27 cellular contexts compared by ENCODE assay signal in genomic region chr5:132808448-132808847, GRCh38. TPM values are rescaled to one million over a fixed set of nuclear protein-coding genes. Genes with fewer than 3 reads are reported as not detected.
A peak's percentile ranks its signal among the peaks of the same experiment; 100 is the strongest.
DNase-seq lines count a peak whose midpoint lies in the region; ATAC-seq, FAIRE-seq and TF ChIP-seq lines count a peak whose summit lies in the region.
"Had no signal": no experiment of that assay in that cellular context is flagged by ENCODE, and none has a peak within 500 bp of the region (broad histone marks: within the 10 kb centered on the region; RNA-seq: fewer than 3 reads in every experiment).

No MANE protein-coding gene starts in this region.

- H3K4me2 ChIP-seq in HepG2 (ENCODE audit: low read depth, low read length) (peak overlapping the region; percentile 52), smooth muscle cell (no peak overlapping the region), PC-9 (no peak overlapping the region)
- H3K4me2 ChIP-seq: SK-N-SH had no signal

- TF ChIP-seq CTCF in 22Rv1 (IDR thresholded peaks at IDR 0.05), result no peak
- TF ChIP-seq CTCF in HepG2 (CRISPR knock-in tag; IDR thresholded peaks at IDR 0.05), result no peak
- TF ChIP-seq CTCF in smooth muscle cell (IDR thresholded peaks at IDR 0.05; ENCODE audit: borderline replicate concordance, insufficient read depth, poor library complexity, severe bottlenecking), result no peak
- TF ChIP-seq CTCF in adrenal gland (IDR thresholded peaks at IDR 0.05), result no peak
- TF ChIP-seq CTCF in PC-9 (conservative IDR thresholded peaks at IDR 0.05), result no peak

- WGBS in HepG2 (ENCODE audit: low lambda C conversion rate), result 0% methylated on average over 2 of the region's 2 CpGs
- WGBS in smooth muscle cell (ENCODE audit: low lambda C conversion rate), result 19% methylated on average over 2 of the region's 2 CpGs
- 41 to 58% (median 45%) methylated on average over 2 of the region's 2 CpGs for WGBS in adrenal gland, 4 donors

- ATAC-seq in HepG2 (peak; percentile 18; the same call in 2 of the 3 replicates), GM21515 (IDR thresholded peaks at IDR 0.05; ENCODE audit: unreplicated experiment) (no peak)
- ATAC-seq: CD8-positive, alpha-beta T cell had no signal

- no peaks in the 10 kb centered on the region for H3K9me3 ChIP-seq in HepG2 (ENCODE audit: low read length)
- no peaks in the 10 kb centered on the region for H3K9me3 ChIP-seq in smooth muscle cell (replicated peaks; ENCODE audit: low read depth)
- H3K9me3 ChIP-seq in adrenal gland (replicated peaks in 1 of 3), result no peaks in the 10 kb centered on the region
- no peaks in the 10 kb centered on the region for H3K9me3 ChIP-seq in PC-9 (ENCODE audit: insufficient read depth, low read depth)
- H3K9me3 ChIP-seq: SK-N-SH had no signal

- peaks cover 12% of the 10 kb centered on the region for H3K79me2 ChIP-seq in HepG2 (ENCODE audit: insufficient read depth, low read length)
- no peaks in the 10 kb centered on the region for H3K79me2 ChIP-seq in smooth muscle cell (ENCODE audit: low read depth)
- no peaks in the 10 kb centered on the region for H3K79me2 ChIP-seq in PC-9 (ENCODE audit: low read depth)

- in situ Hi-C loops in HepG2 (cut with HindIII; ENCODE audit: extremely low pct_ligation_motif_present, low pct_unique_long_range_greater_than_20kb), result no loop called here

- no peaks in the 10 kb centered on the region for H4K20me1 ChIP-seq in HepG2 (ENCODE audit: insufficient read depth, low read length)
- H4K20me1 ChIP-seq in smooth muscle cell (ENCODE audit: low read depth), result no peaks in the 10 kb centered on the region
- H4K20me1 ChIP-seq in PC-9 (ENCODE audit: insufficient read depth), result no peaks in the 10 kb centered on the region

- H3K9ac ChIP-seq in HepG2 (ENCODE audit: insufficient read depth, low read depth, low read length) (peak overlapping the region; percentile 27; the same call in 1 of the 2 replicates), smooth muscle cell (ENCODE audit: low read depth) (no peak overlapping the region)
- H3K9ac ChIP-seq: GM23248, SK-N-SH had no signal

- CTCF ChIA-PET in HepG2 (lab: Yijun Ruan, JAX; ENCODE audit: low intra/inter-chr PET ratio, low total read pairs) (interaction anchor here (2.6 kb wide), 1 partner anchor 12 kb away, joined by 54 read pairs; no protein-coding TSS in a partner anchor), PC-9 (lab: Charles Lee) (no interaction called here)

- H3K27ac ChIP-seq in 22Rv1 (peak overlapping the region; percentile 67), cingulate gyrus (ENCODE audit: low read depth, low read length) (peak overlapping the region; percentile 23), HepG2 (ENCODE audit: extremely low read length, insufficient read depth, low read length) (peak overlapping the region; percentile 100), smooth muscle cell (ENCODE audit: low read depth) (no peak overlapping the region), caudate nucleus (ENCODE audit: low read depth, low read length) (no peak overlapping the region), adrenal gland (no peak overlapping the region), PC-9 (no peak overlapping the region)
- H3K27ac ChIP-seq: GM23248 had no signal

- intact Hi-C loops in HepG2 (cut with micrococcal nuclease; ENCODE audit: unreplicated experiment), result no loop called here
- intact Hi-C loops in adrenal gland (cut with DNase I), result no loop called here
- intact Hi-C loops in PC-9 (cut with micrococcal nuclease; ENCODE audit: unreplicated experiment), result no loop called here

- H3K4me3 ChIP-seq in HepG2 (replicated peaks in 1 of 3; ENCODE audit: insufficient read depth in 1 of 3, low read depth in 2 of 3, low read length in 3 of 3), result peak overlapping the region in 1 of 3 experiments; percentile 17; a peak in 1 of 6 replicates
- H3K4me3 ChIP-seq in smooth muscle cell, result no peak overlapping the region
- H3K4me3 ChIP-seq in adrenal gland, result no peak overlapping the region
- H3K4me3 ChIP-seq in PC-9, result no peak overlapping the region
- H3K4me3 ChIP-seq: GM23248, HAP-1 had no signal

- TF ChIP-seq EP300 in HepG2 (IDR thresholded peaks at IDR 0.05; ENCODE audit: low read depth in 2 of 2, low read length in 2 of 2) (no peak), HepG2 (CRISPR knock-in tag; IDR thresholded peaks at IDR 0.05; ENCODE audit: borderline replicate concordance) (no peak)

- no peak overlapping the region for H2AFZ ChIP-seq in HepG2 (ENCODE audit: low read length)
- peak overlapping the region; percentile 37 for H2AFZ ChIP-seq in smooth muscle cell (ENCODE audit: low read depth)
- no peak overlapping the region for H2AFZ ChIP-seq in PC-9
- H2AFZ ChIP-seq: GM23248 had no signal

- H3F3A ChIP-seq in smooth muscle cell (ENCODE audit: low read depth) (peaks cover 6% of the 10 kb centered on the region), PC-9 (ENCODE audit: insufficient read depth, low read depth) (no peaks in the 10 kb centered on the region)

- no peak for TF ChIP-seq RAD21 in HepG2 (CRISPR knock-in tag; IDR thresholded peaks at IDR 0.05)

- TF ChIP-seq POLR2A in HepG2 (IDR thresholded peaks at IDR 0.05; ENCODE audit: insufficient read depth in 1 of 2, low read depth in 2 of 2, low read length in 2 of 2) (no peak), adrenal gland (IDR thresholded peaks at IDR 0.05) (no peak)

- no TSS peak for BruUV-seq in HepG2 (replicated peaks; lab: Mats Ljungman, UMichigan)
- BruUV-seq in PC-9 (replicated peaks; lab: Mats Ljungman, UMichigan), result no TSS peak

- H3K9me2 ChIP-seq in PC-9 (ENCODE audit: insufficient read depth), result no peaks in the 10 kb centered on the region
- H3K9me2 ChIP-seq: SK-N-SH had no signal

- H3K4me1 ChIP-seq in HepG2 (ENCODE audit: insufficient read depth, low read length), result peaks cover 59% of the 10 kb centered on the region
- peaks cover 6% of the 10 kb centered on the region for H3K4me1 ChIP-seq in smooth muscle cell (ENCODE audit: low read depth)
- peaks cover 3 to 4% of the 10 kb centered on the region in 2 donors for H3K4me1 ChIP-seq in adrenal gland (replicated peaks in 1 of 2)
- H3K4me1 ChIP-seq in PC-9 (replicated peaks; ENCODE audit: insufficient read depth), result peaks cover 5% of the 10 kb centered on the region

- FAIRE-seq in HepG2 (lab: Jason Lieb, UNC), result peak; percentile 89
- FAIRE-seq: GM12891, HTR-8/SVneo had no signal

- DNase-seq in HepG2 (ENCODE audit: low spot score), result peak; percentile 65
- no peak for DNase-seq in smooth muscle cell (lab: John Stamatoyannopoulos, UW; ENCODE audit: unreplicated experiment)
- DNase-seq in caudate nucleus (lab: John Stamatoyannopoulos, UW), result no peak
- DNase-seq in adrenal gland, result no peak
- DNase-seq in PC-9, result no peak
- DNase-seq: AML-193; C1 segment of cervical spinal cord; CD8-positive, alpha-beta T cell; DND-41; GM23248; IMR-90; Karpas-422; NCI-H1694; NCI-H2081; NCI-H2171 treated with DMSO at 0.1 percent for 48 hours; RPMI8226; SHP77; SK-N-SH had no signal

- H3K27me3 ChIP-seq in HepG2 (ENCODE audit: control insufficient read depth in 1 of 2, insufficient read depth in 2 of 2, low read length in 2 of 2), result no peaks in the 10 kb centered on the region; a peak in 1 of 5 replicates
- peaks cover 24% of the 10 kb centered on the region for H3K27me3 ChIP-seq in smooth muscle cell (ENCODE audit: low read depth)
- peaks cover 11% of the 10 kb centered on the region for H3K27me3 ChIP-seq in adrenal gland
- no peaks in the 10 kb centered on the region for H3K27me3 ChIP-seq in PC-9 (ENCODE audit: insufficient read depth, low read depth)

- H3K36me3 ChIP-seq in HepG2 (replicated peaks in 1 of 2; ENCODE audit: control insufficient read depth in 1 of 2, insufficient read depth in 2 of 2, low read length in 2 of 2) (no peaks in the 10 kb centered on the region), smooth muscle cell (ENCODE audit: low read depth) (no peaks in the 10 kb centered on the region), adrenal gland (replicated peaks in 1 of 2) (no peaks in the 10 kb centered on the region), PC-9 (ENCODE audit: low read depth) (no peaks in the 10 kb centered on the region)
- H3K36me3 ChIP-seq: HAP-1 had no signal

- POLR2A ChIA-PET in HepG2 (lab: Yijun Ruan, JAX) (interaction anchor here (2.0 to 5.8 kb wide), 4 partner anchors 11 to 71 kb away, joined by 13 to 176 read pairs (median 36); partner anchors contain the start of genes KIF3A and SHROOM1), PC-9 (lab: Charles Lee; ENCODE audit: unreplicated experiment) (no interaction called here)

RNA-seq across cellular contexts. Expression of gene SOWAHA, which starts 4.7 kb away (rescaled TPM):
- 1.9 and 2.0 TPM in 2 replicates for total RNA-seq in HepG2 (2016; rRNA removed; fragmentation: Illumina TruSeq; extraction: Trizol)
- 0.35 and 0.40 TPM in 2 replicates for total RNA-seq in HepG2 (2016; cell fraction: cytosol; rRNA removed; fragmentation: Illumina TruSeq; extraction: Trizol; ENCODE audit: low read depth)
- 2.0 and 2.2 TPM in 2 replicates for total RNA-seq in HepG2 (2016; cell fraction: insoluble cytoplasmic fraction; rRNA removed; fragmentation: Illumina TruSeq; extraction: Trizol)
- 1.4 and 1.6 TPM in 2 replicates for total RNA-seq in HepG2 (2016; cell fraction: membrane; rRNA removed; fragmentation: Illumina TruSeq; extraction: Trizol)
- 1.1 and 1.6 TPM in 2 replicates for total RNA-seq in HepG2 (2016; cell fraction: nucleus; rRNA removed; fragmentation: Illumina TruSeq; extraction: Trizol)
- 0.82 and 0.95 TPM in 2 replicates for polyA plus RNA-seq in HepG2 (2011; rRNA removed)
- 0.88 and 1.0 TPM in 2 replicates for polyA plus RNA-seq in HepG2 (2011; cell fraction: cytosol; rRNA removed)
- polyA plus RNA-seq in HepG2 (2011; cell fraction: nucleus; rRNA removed), result 0.57 and 0.77 TPM in 2 replicates
- polyA plus RNA-seq in HepG2 (2012), result 0.73 and 0.79 TPM in 2 replicates
- 0.28 and 0.41 TPM in 2 replicates for polyA plus RNA-seq in HepG2 (2016; cell fraction: cytosol; fragmentation: Illumina TruSeq; extraction: Trizol; ENCODE audit: low read depth)
- polyA plus RNA-seq in HepG2 (2016; cell fraction: insoluble cytoplasmic fraction; fragmentation: Illumina TruSeq; extraction: Trizol; ENCODE audit: low read depth), result 2.7 and 2.9 TPM in 2 replicates
- 1.2 and 1.3 TPM in 2 replicates for polyA plus RNA-seq in HepG2 (2016; cell fraction: membrane; fragmentation: Illumina TruSeq; extraction: Trizol; ENCODE audit: low read depth)
- polyA plus RNA-seq in HepG2 (2016; cell fraction: nucleus; fragmentation: Illumina TruSeq; extraction: Trizol; ENCODE audit: insufficient read depth, low read depth), result 1.7 and 1.8 TPM in 2 replicates
- polyA minus RNA-seq in HepG2 (2011; rRNA and poly(A)+ RNA removed; ENCODE audit: low replicate concordance), result 2.2 TPM in 1 of 2 replicates, not detected in the other
- 0.49 and 1.1 TPM in 2 replicates for polyA minus RNA-seq in HepG2 (2011; cell fraction: cytosol; rRNA and poly(A)+ RNA removed)
- polyA minus RNA-seq in HepG2 (2011; cell fraction: nucleus; rRNA and poly(A)+ RNA removed), result 0.62 and 0.64 TPM in 2 replicates
- 1.5 and 2.2 TPM in 2 replicates for total RNA-seq in smooth muscle cell
- polyA plus RNA-seq in smooth muscle cell, result 0.43 and 0.71 TPM in 2 replicates
- 1 to 10 TPM in 2 of 8 donors, under 1 TPM in 3, not detected in 3; 0.16 to 1.8 (median 0.88) TPM for total RNA-seq in adrenal gland
- under 1 TPM; 0.17 to 0.90 (median 0.40) TPM for polyA plus RNA-seq in adrenal gland
- not detected in 2 replicates for total RNA-seq in PC-9 (2021)
- total RNA-seq: A172; CD8-positive, alpha-beta T cell; GM23248; IMR-90; MCF 10A had no signal
- polyA plus RNA-seq: AG04450, GM23248 had no signal

RNA-seq across cellular contexts. Expression of gene SHROOM1, which starts 22.0 kb away (rescaled TPM):
- total RNA-seq in HepG2 (2016; rRNA removed; fragmentation: Illumina TruSeq; extraction: Trizol) (8.9 and 18.2 TPM in 2 replicates), smooth muscle cell (3.0 and 12.0 TPM in 2 replicates), adrenal gland (10 to 100 TPM in 1 of 8 donors, 1 to 10 TPM in 7; 3.1 to 10.3 (median 5.3) TPM), PC-9 (2021) (23.3 and 23.5 TPM in 2 replicates)
- 2.9 and 3.0 TPM in 2 replicates for total RNA-seq in HepG2 (2016; cell fraction: cytosol; rRNA removed; fragmentation: Illumina TruSeq; extraction: Trizol; ENCODE audit: low read depth)
- 8.5 and 16.1 TPM in 2 replicates for total RNA-seq in HepG2 (2016; cell fraction: insoluble cytoplasmic fraction; rRNA removed; fragmentation: Illumina TruSeq; extraction: Trizol)
- 6.2 and 8.3 TPM in 2 replicates for total RNA-seq in HepG2 (2016; cell fraction: membrane; rRNA removed; fragmentation: Illumina TruSeq; extraction: Trizol)
- 14.0 and 18.5 TPM in 2 replicates for total RNA-seq in HepG2 (2016; cell fraction: nucleus; rRNA removed; fragmentation: Illumina TruSeq; extraction: Trizol)
- polyA plus RNA-seq in HepG2 (2011; rRNA removed) (25.7 and 34.5 TPM in 2 replicates), smooth muscle cell (5.9 and 10.2 TPM in 2 replicates), adrenal gland (10 to 100 TPM in 1 of 3 donors, 1 to 10 TPM in 2; 1.3 to 18.3 (median 6.7) TPM)
- polyA plus RNA-seq in HepG2 (2011; cell fraction: cytosol; rRNA removed), result 18.4 and 21.6 TPM in 2 replicates
- 60.0 and 62.0 TPM in 2 replicates for polyA plus RNA-seq in HepG2 (2011; cell fraction: nucleus; rRNA removed)
- polyA plus RNA-seq in HepG2 (2012), result 12.5 and 16.7 TPM in 2 replicates
- polyA plus RNA-seq in HepG2 (2016; cell fraction: cytosol; fragmentation: Illumina TruSeq; extraction: Trizol; ENCODE audit: low read depth), result 2.1 and 2.2 TPM in 2 replicates
- 11.5 and 14.1 TPM in 2 replicates for polyA plus RNA-seq in HepG2 (2016; cell fraction: insoluble cytoplasmic fraction; fragmentation: Illumina TruSeq; extraction: Trizol; ENCODE audit: low read depth)
- polyA plus RNA-seq in HepG2 (2016; cell fraction: membrane; fragmentation: Illumina TruSeq; extraction: Trizol; ENCODE audit: low read depth), result 4.6 and 5.0 TPM in 2 replicates
- 52.3 and 58.0 TPM in 2 replicates for polyA plus RNA-seq in HepG2 (2016; cell fraction: nucleus; fragmentation: Illumina TruSeq; extraction: Trizol; ENCODE audit: insufficient read depth, low read depth)
- 10.1 and 31.5 TPM in 2 replicates for polyA minus RNA-seq in HepG2 (2011; rRNA and poly(A)+ RNA removed; ENCODE audit: low replicate concordance)
- 14.4 and 20.5 TPM in 2 replicates for polyA minus RNA-seq in HepG2 (2011; cell fraction: cytosol; rRNA and poly(A)+ RNA removed)
- polyA minus RNA-seq in HepG2 (2011; cell fraction: nucleus; rRNA and poly(A)+ RNA removed), result 29.1 and 42.4 TPM in 2 replicates

RNA-seq across cellular contexts. Expression of gene SEPTIN8, which starts 31.4 kb away (rescaled TPM):
- total RNA-seq in HepG2 (2016; rRNA removed; fragmentation: Illumina TruSeq; extraction: Trizol) (49.9 and 50.7 TPM in 2 replicates), smooth muscle cell (68.1 and 71.5 TPM in 2 replicates), adrenal gland (10 to 100 TPM in 7 of 8 donors, 1 to 10 TPM in 1; 9.7 to 36.2 (median 27.7) TPM), PC-9 (2021) (22.3 and 24.2 TPM in 2 replicates)
- 13.3 and 15.3 TPM in 2 replicates for total RNA-seq in HepG2 (2016; cell fraction: cytosol; rRNA removed; fragmentation: Illumina TruSeq; extraction: Trizol; ENCODE audit: low read depth)
- 44.4 and 46.1 TPM in 2 replicates for total RNA-seq in HepG2 (2016; cell fraction: insoluble cytoplasmic fraction; rRNA removed; fragmentation: Illumina TruSeq; extraction: Trizol)
- 36.1 and 39.7 TPM in 2 replicates for total RNA-seq in HepG2 (2016; cell fraction: membrane; rRNA removed; fragmentation: Illumina TruSeq; extraction: Trizol)
- total RNA-seq in HepG2 (2016; cell fraction: nucleus; rRNA removed; fragmentation: Illumina TruSeq; extraction: Trizol), result 44.2 and 49.8 TPM in 2 replicates
- polyA plus RNA-seq in HepG2 (2011; rRNA removed) (41.4 and 52.4 TPM in 2 replicates), smooth muscle cell (26.3 and 27.6 TPM in 2 replicates), adrenal gland (10 to 100 TPM; 16.1 to 30.7 (median 19.6) TPM)
- 28.0 and 28.2 TPM in 2 replicates for polyA plus RNA-seq in HepG2 (2011; cell fraction: cytosol; rRNA removed)
- 111 and 114 TPM in 2 replicates for polyA plus RNA-seq in HepG2 (2011; cell fraction: nucleus; rRNA removed)
- polyA plus RNA-seq in HepG2 (2012), result 25.3 and 37.5 TPM in 2 replicates
- 13.8 and 15.1 TPM in 2 replicates for polyA plus RNA-seq in HepG2 (2016; cell fraction: cytosol; fragmentation: Illumina TruSeq; extraction: Trizol; ENCODE audit: low read depth)
- polyA plus RNA-seq in HepG2 (2016; cell fraction: insoluble cytoplasmic fraction; fragmentation: Illumina TruSeq; extraction: Trizol; ENCODE audit: low read depth), result 42.4 and 53.4 TPM in 2 replicates
- polyA plus RNA-seq in HepG2 (2016; cell fraction: membrane; fragmentation: Illumina TruSeq; extraction: Trizol; ENCODE audit: low read depth), result 26.2 and 28.3 TPM in 2 replicates
- 65.8 and 78.0 TPM in 2 replicates for polyA plus RNA-seq in HepG2 (2016; cell fraction: nucleus; fragmentation: Illumina TruSeq; extraction: Trizol; ENCODE audit: insufficient read depth, low read depth)
- 18.7 and 34.8 TPM in 2 replicates for polyA minus RNA-seq in HepG2 (2011; rRNA and poly(A)+ RNA removed; ENCODE audit: low replicate concordance)
- 17.4 TPM in 2 replicates for polyA minus RNA-seq in HepG2 (2011; cell fraction: cytosol; rRNA and poly(A)+ RNA removed)
- polyA minus RNA-seq in HepG2 (2011; cell fraction: nucleus; rRNA and poly(A)+ RNA removed), result 40.3 and 47.5 TPM in 2 replicates

RNA-seq across cellular contexts. Expression of gene GDF9, which starts 57.8 kb away (rescaled TPM):
- total RNA-seq in HepG2 (2016; rRNA removed; fragmentation: Illumina TruSeq; extraction: Trizol) (0.07 and 0.38 TPM in 2 replicates), smooth muscle cell (1.9 and 2.3 TPM in 2 replicates), adrenal gland (1 to 10 TPM in 2 of 8 donors, under 1 TPM in 6; 0.41 to 1.4 (median 0.62) TPM), PC-9 (2021) (0.73 and 1.4 TPM in 2 replicates)
- total RNA-seq in HepG2 (2016; cell fraction: cytosol; rRNA removed; fragmentation: Illumina TruSeq; extraction: Trizol; ENCODE audit: low read depth), result 0.20 and 0.71 TPM in 2 replicates
- 0.15 and 0.49 TPM in 2 replicates for total RNA-seq in HepG2 (2016; cell fraction: insoluble cytoplasmic fraction; rRNA removed; fragmentation: Illumina TruSeq; extraction: Trizol)
- 0.46 and 0.55 TPM in 2 replicates for total RNA-seq in HepG2 (2016; cell fraction: membrane; rRNA removed; fragmentation: Illumina TruSeq; extraction: Trizol)
- 0.60 and 0.65 TPM in 2 replicates for total RNA-seq in HepG2 (2016; cell fraction: nucleus; rRNA removed; fragmentation: Illumina TruSeq; extraction: Trizol)
- polyA plus RNA-seq in HepG2 (2011; rRNA removed) (0.33 and 0.50 TPM in 2 replicates), smooth muscle cell (0.46 and 0.66 TPM in 2 replicates), adrenal gland (1 to 10 TPM in 2 of 3 donors, under 1 TPM in 1; 0.88 to 1.0 (median 1.0) TPM)
- 0.09 and 0.24 TPM in 2 replicates for polyA plus RNA-seq in HepG2 (2011; cell fraction: cytosol; rRNA removed)
- polyA plus RNA-seq in HepG2 (2011; cell fraction: nucleus; rRNA removed), result 0.51 and 0.68 TPM in 2 replicates
- polyA plus RNA-seq in HepG2 (2012), result 0.16 and 0.20 TPM in 2 replicates
- polyA plus RNA-seq in HepG2 (2016; cell fraction: cytosol; fragmentation: Illumina TruSeq; extraction: Trizol; ENCODE audit: low read depth), result 0.07 and 0.37 TPM in 2 replicates
- polyA plus RNA-seq in HepG2 (2016; cell fraction: insoluble cytoplasmic fraction; fragmentation: Illumina TruSeq; extraction: Trizol; ENCODE audit: low read depth), result 0.21 and 0.23 TPM in 2 replicates
- 0.21 and 0.26 TPM in 2 replicates for polyA plus RNA-seq in HepG2 (2016; cell fraction: membrane; fragmentation: Illumina TruSeq; extraction: Trizol; ENCODE audit: low read depth)
- polyA plus RNA-seq in HepG2 (2016; cell fraction: nucleus; fragmentation: Illumina TruSeq; extraction: Trizol; ENCODE audit: insufficient read depth, low read depth), result 0.92 and 1.0 TPM in 2 replicates
- polyA minus RNA-seq in HepG2 (2011; rRNA and poly(A)+ RNA removed; ENCODE audit: low replicate concordance), result 0.21 and 0.84 TPM in 2 replicates
- not detected in 2 replicates for polyA minus RNA-seq in HepG2 (2011; cell fraction: cytosol; rRNA and poly(A)+ RNA removed)
- 0.64 and 2.0 TPM in 2 replicates for polyA minus RNA-seq in HepG2 (2011; cell fraction: nucleus; rRNA and poly(A)+ RNA removed)
- polyA plus RNA-seq: GM23248 had no signal

RNA-seq across cellular contexts. Expression of gene UQCRQ, which starts 58.0 kb away (rescaled TPM):
- 575 and 610 TPM in 2 replicates for total RNA-seq in HepG2 (2016; rRNA removed; fragmentation: Illumina TruSeq; extraction: Trizol)
- 434 and 616 TPM in 2 replicates for total RNA-seq in HepG2 (2016; cell fraction: cytosol; rRNA removed; fragmentation: Illumina TruSeq; extraction: Trizol; ENCODE audit: low read depth)
- 541 and 719 TPM in 2 replicates for total RNA-seq in HepG2 (2016; cell fraction: insoluble cytoplasmic fraction; rRNA removed; fragmentation: Illumina TruSeq; extraction: Trizol)
- 520 and 710 TPM in 2 replicates for total RNA-seq in HepG2 (2016; cell fraction: membrane; rRNA removed; fragmentation: Illumina TruSeq; extraction: Trizol)
- 214 and 220 TPM in 2 replicates for total RNA-seq in HepG2 (2016; cell fraction: nucleus; rRNA removed; fragmentation: Illumina TruSeq; extraction: Trizol)
- polyA plus RNA-seq in HepG2 (2011; rRNA removed), result 237 and 257 TPM in 2 replicates
- 173 and 215 TPM in 2 replicates for polyA plus RNA-seq in HepG2 (2011; cell fraction: cytosol; rRNA removed)
- 111 and 145 TPM in 2 replicates for polyA plus RNA-seq in HepG2 (2011; cell fraction: nucleus; rRNA removed)
- polyA plus RNA-seq in HepG2 (2012), result 221 and 310 TPM in 2 replicates
- polyA plus RNA-seq in HepG2 (2016; cell fraction: cytosol; fragmentation: Illumina TruSeq; extraction: Trizol; ENCODE audit: low read depth), result 298 and 464 TPM in 2 replicates
- polyA plus RNA-seq in HepG2 (2016; cell fraction: insoluble cytoplasmic fraction; fragmentation: Illumina TruSeq; extraction: Trizol; ENCODE audit: low read depth), result 393 and 430 TPM in 2 replicates
- polyA plus RNA-seq in HepG2 (2016; cell fraction: membrane; fragmentation: Illumina TruSeq; extraction: Trizol; ENCODE audit: low read depth), result 329 and 431 TPM in 2 replicates
- 240 and 275 TPM in 2 replicates for polyA plus RNA-seq in HepG2 (2016; cell fraction: nucleus; fragmentation: Illumina TruSeq; extraction: Trizol; ENCODE audit: insufficient read depth, low read depth)
- 39.6 and 61.4 TPM in 2 replicates for polyA minus RNA-seq in HepG2 (2011; rRNA and poly(A)+ RNA removed; ENCODE audit: low replicate concordance)
- polyA minus RNA-seq in HepG2 (2011; cell fraction: cytosol; rRNA and poly(A)+ RNA removed), result 26.8 and 32.8 TPM in 2 replicates
- polyA minus RNA-seq in HepG2 (2011; cell fraction: nucleus; rRNA and poly(A)+ RNA removed), result 52.9 and 60.8 TPM in 2 replicates
- 137 and 162 TPM in 2 replicates for total RNA-seq in smooth muscle cell
- polyA plus RNA-seq in smooth muscle cell, result 1,065 and 1,128 TPM in 2 replicates
- 100 to 1,000 TPM; 141 to 801 (median 429) TPM for total RNA-seq in adrenal gland
- polyA plus RNA-seq in adrenal gland, result 100 to 1,000 TPM; 263 to 729 (median 538) TPM
- 414 and 446 TPM in 2 replicates for total RNA-seq in PC-9 (2021)

Comparison
In these comparisons a context has a peak if more than half of its experiments do, and no peak if none do; other contexts are left out.
1. H3K27ac ChIP-seq: peak in 22Rv1 (single experiment), cingulate gyrus (single experiment) and HepG2 (single experiment); none in smooth muscle cell (single experiment), caudate nucleus (single experiment), adrenal gland (0 of 5) and PC-9 (single experiment).